ENCODE assay signal across 20 cellular contexts in genomic region chr1:1893997-1894353, GRCh38. TPM values are rescaled to one million over a fixed set of nuclear protein-coding genes. Genes with fewer than 3 reads are reported as not detected.
DNase-seq lines count a peak whose midpoint lies in the region; ATAC-seq, FAIRE-seq and TF ChIP-seq lines count a peak whose summit lies in the region.
"Had no signal": no experiment of that assay in that cellular context is flagged by ENCODE, and none has a peak within 500 bp of the region (broad histone marks: within the 10 kb centered on the region; RNA-seq: fewer than 3 reads in every experiment).

No MANE protein-coding gene starts in this region.

- H3K4me3 ChIP-seq in A549 (no peak overlapping the region), muscle layer of duodenum (ENCODE audit: low read depth in 1 of 2, low read length in 2 of 2) (no peak overlapping the region), esophagus muscularis mucosa (no peak overlapping the region)
- H3K4me3 ChIP-seq: GM23338 had no signal

- CTCF ChIA-PET in A549 (lab: Yijun Ruan, JAX): interaction anchor here (4.1 kb wide), 1 partner anchor 12 kb away, joined by 32 read pairs; no protein-coding TSS in a partner anchor
- CTCF ChIA-PET in WTC11 (lab: Charles Lee): interaction anchor here (0.5 to 3.6 kb wide), 2 partner anchors 12 to 14 kb away, joined by 3 to 28 read pairs; no protein-coding TSS in a partner anchor
- CTCF ChIA-PET in activated CD8-positive, alpha-beta T cell treated with anti-CD3 and anti-CD28 coated beads, Interleukin-2, amount 10 ng/mL, durations not matched to agents 7 days and 5 days (lab: Charles Lee): interaction anchor here (2.5 kb wide), 1 partner anchor 12 kb away, joined by 17 read pairs; no protein-coding TSS in a partner anchor

- TF ChIP-seq EP300 in A549 (IDR thresholded peaks at IDR 0.05) (no peak), esophagus muscularis mucosa (IDR thresholded peaks at IDR 0.05) (no peak)

- H3K4me2 ChIP-seq in A549: peak overlapping the region; percentile 46; the same call in 1 of the 3 replicates

- FAIRE-seq in A549 (lab: Jason Lieb, UNC): no peak

- H3K9me3 Mint-ChIP-seq in WTC11: peaks cover 4% of the 10 kb centered on the region
- no peaks in the 10 kb centered on the region for H3K9me3 Mint-ChIP-seq in activated CD8-positive, alpha-beta T cell treated with anti-CD3 and anti-CD28 coated beads, Interleukin-2, amount 10 ng/mL, durations not matched to agents 7 days and 5 days (ENCODE audit: insufficient read depth)
- H3K9me3 Mint-ChIP-seq: activated naive CD4-positive, alpha-beta T cell treated with anti-CD3 and anti-CD28 coated beads, Interleukin-2, amount 50 U/mL, for 72 hours; activated T-cell treated with anti-CD3 and anti-CD28 coated beads, Interleukin-2, amount 50 U/mL, for 72 hours; GM23338; T-helper 1 cell treated with Interleukin-12 subunit alpha and Interleukin-12 subunit beta and Interleukin-4 antibody, amounts not matched to agents 30 μg/mL and 1 μg/mL, for 36 hours had no signal

- no peaks in the 10 kb centered on the region; the same call in 1 of the 2 replicates for H3K27me3 Mint-ChIP-seq in WTC11 (ENCODE audit: low read depth)
- H3K27me3 Mint-ChIP-seq in activated CD8-positive, alpha-beta T cell treated with anti-CD3 and anti-CD28 coated beads, Interleukin-2, amount 10 ng/mL, durations not matched to agents 7 days and 5 days (ENCODE audit: low read depth): peaks cover 3% of the 10 kb centered on the region

- H3K27ac ChIP-seq in A549: peak overlapping the region; percentile 28 to 70; a peak in 4 of 6 replicates
- peak overlapping the region; percentile 23 for H3K27ac ChIP-seq in muscle layer of duodenum (ENCODE audit: low read length)
- H3K27ac ChIP-seq in esophagus muscularis mucosa (replicated peaks in 1 of 4): no peak overlapping the region
- H3K27ac ChIP-seq: epithelial cell of prostate, foreskin keratinocyte had no signal

- ATAC-seq in A549: no peak
- ATAC-seq in WTC11: no peak
- ATAC-seq in activated CD8-positive, alpha-beta T cell treated with anti-CD3 and anti-CD28 coated beads, Interleukin-2, amount 10 ng/mL, durations not matched to agents 7 days and 5 days: no peak
- ATAC-seq: activated naive CD4-positive, alpha-beta T cell treated with anti-CD3 and anti-CD28 coated beads, Interleukin-2, amount 50 U/mL, for 72 hours; activated T-cell treated with anti-CD3 and anti-CD28 coated beads, Interleukin-2, amount 50 U/mL, for 72 hours; foreskin keratinocyte had no signal

- WGBS in A549 (ENCODE audit: missing lambda C conversion rate): 100% methylated on average over 1 of the region's 2 CpGs
- WGBS in esophagus muscularis mucosa: 80% methylated on average over 1 of the region's 2 CpGs

- H3K4me3 Mint-ChIP-seq in WTC11: no peak overlapping the region
- H3K4me3 Mint-ChIP-seq in activated CD8-positive, alpha-beta T cell treated with anti-CD3 and anti-CD28 coated beads, Interleukin-2, amount 10 ng/mL, durations not matched to agents 7 days and 5 days: no peak overlapping the region
- H3K4me3 Mint-ChIP-seq: GM23338 had no signal

- H3K4me1 ChIP-seq in A549 (peaks cover 29% of the 10 kb centered on the region), ES-I3 (ENCODE audit: insufficient read depth, low read length) (peaks cover 27% of the 10 kb centered on the region), muscle layer of duodenum (ENCODE audit: control insufficient read depth in 1 of 2, insufficient read depth in 2 of 2, low read length in 2 of 2) (peaks cover 3 to 24% of the 10 kb centered on the region in 2 donors), esophagus muscularis mucosa (peaks cover 31 to 47% (median 42%) of the 10 kb centered on the region in 4 donors)

- 0 out of 2 replicates have a peak overlapping the region, but pooled peaks have one; percentile 9 for H3K9ac ChIP-seq in ES-I3 (ENCODE audit: low read depth, low read length)

- H3K9me3 ChIP-seq in A549 (no peaks in the 10 kb centered on the region), ES-I3 (ENCODE audit: control insufficient read depth, insufficient read depth, low read length) (no peaks in the 10 kb centered on the region), muscle layer of duodenum (ENCODE audit: control insufficient read depth in 1 of 2, low read length in 2 of 2) (no peaks in the 10 kb centered on the region), esophagus muscularis mucosa (no peaks in the 10 kb centered on the region)

- intact Hi-C loops in esophagus muscularis mucosa (cut with DNase I): no loop called here

- H3K4me1 Mint-ChIP-seq in WTC11: peaks cover 29% of the 10 kb centered on the region
- peaks cover 32% of the 10 kb centered on the region for H3K4me1 Mint-ChIP-seq in activated CD8-positive, alpha-beta T cell treated with anti-CD3 and anti-CD28 coated beads, Interleukin-2, amount 10 ng/mL, durations not matched to agents 7 days and 5 days (ENCODE audit: low read depth)

- no peaks in the 10 kb centered on the region for H3K36me3 ChIP-seq in ES-I3 (ENCODE audit: insufficient read depth, low read length)
- H3K36me3 ChIP-seq in muscle layer of duodenum (ENCODE audit: control insufficient read depth in 1 of 2, insufficient read depth in 2 of 2, low read length in 2 of 2): no peaks in the 10 kb centered on the region
- H3K36me3 ChIP-seq in esophagus muscularis mucosa: no peaks in the 10 kb centered on the region

- peaks cover 4% of the 10 kb centered on the region for H3K27me3 ChIP-seq in muscle layer of duodenum (ENCODE audit: low read depth, low read length)
- peaks cover 0 to 22% (median 9%) of the 10 kb centered on the region in 4 donors for H3K27me3 ChIP-seq in esophagus muscularis mucosa

- no peaks in the 10 kb centered on the region for H3K36me3 Mint-ChIP-seq in WTC11
- H3K36me3 Mint-ChIP-seq in activated CD8-positive, alpha-beta T cell treated with anti-CD3 and anti-CD28 coated beads, Interleukin-2, amount 10 ng/mL, durations not matched to agents 7 days and 5 days (ENCODE audit: low read depth): peaks cover 4% of the 10 kb centered on the region

- no peak for DNase-seq in A549 (ENCODE audit: low read depth in 1 of 2, low spot score in 1 of 2)
- no peak for DNase-seq in WTC11 (ENCODE audit: low spot score)
- DNase-seq in activated CD8-positive, alpha-beta T cell treated with anti-CD3 and anti-CD28 coated beads, Interleukin-2, amount 10 ng/mL, durations not matched to agents 7 days and 5 days: no peak
- DNase-seq in esophagus muscularis mucosa (ENCODE audit: extremely low spot score): no peak
- DNase-seq in NCI-H2171 (lab: John Stamatoyannopoulos, UW): no peak
- DNase-seq in stimulated activated naive CD4-positive, alpha-beta T cell (lab: John Stamatoyannopoulos, UW): no peak
- DNase-seq: activated T-cell treated with anti-CD3 and anti-CD28 coated beads, Interleukin-2, amount 50 U/mL, for 72 hours; foreskin keratinocyte; hypothalamus; NCI-H524 treated with DMSO at 0.1 percent for 48 hours; nephron progenitor cell; SIG-M5; substantia nigra had no signal

- no peak for TF ChIP-seq POLR2A in A549 (IDR thresholded peaks at IDR 0.05; ENCODE audit: low read length)
- no peak for TF ChIP-seq POLR2A in esophagus muscularis mucosa (IDR thresholded peaks at IDR 0.05; ENCODE audit: low read depth)

- no peak overlapping the region for H3K27ac Mint-ChIP-seq in WTC11
- H3K27ac Mint-ChIP-seq in activated CD8-positive, alpha-beta T cell treated with anti-CD3 and anti-CD28 coated beads, Interleukin-2, amount 10 ng/mL, durations not matched to agents 7 days and 5 days: no peak overlapping the region
- H3K27ac Mint-ChIP-seq: nephron progenitor cell had no signal

- no peak for TF ChIP-seq RAD21 in A549 (conservative IDR thresholded peaks at IDR 0.05 in 1 of 2, IDR thresholded peaks at IDR 0.05 in 1 of 2)

- POLR2A ChIA-PET in A549 (lab: Yijun Ruan, JAX): no interaction called here
- POLR2A ChIA-PET in WTC11 (lab: Charles Lee): no interaction called here
- POLR2A ChIA-PET in activated CD8-positive, alpha-beta T cell treated with anti-CD3 and anti-CD28 coated beads, Interleukin-2, amount 10 ng/mL, durations not matched to agents 7 days and 5 days (lab: Charles Lee): no interaction called here

- TF ChIP-seq CTCF in A549 (IDR thresholded peaks at IDR 0.05) (no peak), WTC11 (IDR thresholded peaks at IDR 0.05) (no peak), esophagus muscularis mucosa (IDR thresholded peaks at IDR 0.05) (no peak)

TF ChIP-seq in WTC11, 78 proteins besides CTCF, POLR2A, EP300 and RAD21:
- TF ChIP-seq NFATC4 (CRISPR knock-in tag; IDR thresholded peaks at IDR 0.05) (0 out of 2 replicates have a peak, but pooled peaks have one; percentile 10), ESRRA (CRISPR knock-in tag; IDR thresholded peaks at IDR 0.05; ENCODE audit: borderline replicate concordance) (no peak)
TF ChIP-seq in WTC11: peak in this region for 1.

RNA-seq across cellular contexts. Expression of gene GNB1, which starts 3.1 kb away (rescaled TPM):
- polyA plus RNA-seq in A549 (2011; rRNA removed) (270 and 294 TPM in 2 replicates), A549 (2017; fragmentation: RNase III; extraction: RNeasy Plus Mini Kit Qiagen cat#74134 plus additional on column Dnase treatment) (158 to 160 TPM (median 159 TPM) in 3 replicates)
- polyA plus RNA-seq in A549 (2012; cell fraction: cytosol; rRNA removed): 247 and 286 TPM in 2 replicates
- polyA plus RNA-seq in A549 (2012; cell fraction: nucleus; rRNA removed): 176 and 181 TPM in 2 replicates
- 380 and 522 TPM in 2 replicates for polyA minus RNA-seq in A549 (2011; rRNA and poly(A)+ RNA removed)
- total RNA-seq in WTC11 (2021) (339 to 383 TPM (median 360 TPM) in 3 replicates), esophagus muscularis mucosa (100 to 1,000 TPM; 124 to 166 (median 161) TPM)
- 100 to 1,000 TPM; 398 TPM for total RNA-seq in activated CD8-positive, alpha-beta T cell treated with anti-CD3 and anti-CD28 coated beads, Interleukin-2, amount 10 ng/mL, durations not matched to agents 7 days and 5 days

RNA-seq across cellular contexts. Expression of gene CALML6, which starts 21.1 kb away (rescaled TPM):
- polyA plus RNA-seq in A549 (2011; rRNA removed) (0.29 and 0.49 TPM in 2 replicates), A549 (2017; fragmentation: RNase III; extraction: RNeasy Plus Mini Kit Qiagen cat#74134 plus additional on column Dnase treatment) (0.35 to 0.55 TPM (median 0.49 TPM) in 3 replicates)
- polyA plus RNA-seq in A549 (2012; cell fraction: cytosol; rRNA removed): 0.08 and 0.12 TPM in 2 replicates
- 2.3 and 2.7 TPM in 2 replicates for polyA plus RNA-seq in A549 (2012; cell fraction: nucleus; rRNA removed)
- not detected in 2 replicates for polyA minus RNA-seq in A549 (2011; rRNA and poly(A)+ RNA removed)
- total RNA-seq in WTC11 (2021) (0.87 to 2.1 TPM (median 1.9 TPM) in 3 replicates), esophagus muscularis mucosa (not detected)
- total RNA-seq in activated CD8-positive, alpha-beta T cell treated with anti-CD3 and anti-CD28 coated beads, Interleukin-2, amount 10 ng/mL, durations not matched to agents 7 days and 5 days: under 1 TPM; 0.21 to 0.42 TPM
- total RNA-seq: foreskin keratinocyte, HT1080 had no signal
- polyA plus RNA-seq: GM23338 had no signal

RNA-seq across cellular contexts. Expression of gene TMEM52, which starts 25.1 kb away (rescaled TPM):
- polyA plus RNA-seq in A549 (2011; rRNA removed) (0.41 and 0.52 TPM in 2 replicates), A549 (2017; fragmentation: RNase III; extraction: RNeasy Plus Mini Kit Qiagen cat#74134 plus additional on column Dnase treatment) (0.36 to 0.38 TPM (median 0.37 TPM) in 3 replicates)
- 1.5 and 2.1 TPM in 2 replicates for polyA plus RNA-seq in A549 (2012; cell fraction: cytosol; rRNA removed)
- 2.4 and 3.5 TPM in 2 replicates for polyA plus RNA-seq in A549 (2012; cell fraction: nucleus; rRNA removed)
- polyA minus RNA-seq in A549 (2011; rRNA and poly(A)+ RNA removed): 0.54 TPM in 1 of 2 replicates, not detected in the other
- total RNA-seq in WTC11 (2021) (15.0 to 21.9 TPM (median 20.0 TPM) in 3 replicates), esophagus muscularis mucosa (1 to 10 TPM in 3 of 4 donors, not detected in 1; 1.4 to 6.3 (median 4.2) TPM)
- total RNA-seq in activated CD8-positive, alpha-beta T cell treated with anti-CD3 and anti-CD28 coated beads, Interleukin-2, amount 10 ng/mL, durations not matched to agents 7 days and 5 days: under 1 TPM in 1 of 2 experiments, not detected in 1; 0.70 TPM

Comparison
In these comparisons a context has a peak if more than half of its experiments do, and no peak if none do; other contexts are left out.
1. H3K27ac ChIP-seq: peak in A549 (2 of 2) and muscle layer of duodenum (single experiment); none in esophagus muscularis mucosa (0 of 4).